In the genomic region with DNA sequence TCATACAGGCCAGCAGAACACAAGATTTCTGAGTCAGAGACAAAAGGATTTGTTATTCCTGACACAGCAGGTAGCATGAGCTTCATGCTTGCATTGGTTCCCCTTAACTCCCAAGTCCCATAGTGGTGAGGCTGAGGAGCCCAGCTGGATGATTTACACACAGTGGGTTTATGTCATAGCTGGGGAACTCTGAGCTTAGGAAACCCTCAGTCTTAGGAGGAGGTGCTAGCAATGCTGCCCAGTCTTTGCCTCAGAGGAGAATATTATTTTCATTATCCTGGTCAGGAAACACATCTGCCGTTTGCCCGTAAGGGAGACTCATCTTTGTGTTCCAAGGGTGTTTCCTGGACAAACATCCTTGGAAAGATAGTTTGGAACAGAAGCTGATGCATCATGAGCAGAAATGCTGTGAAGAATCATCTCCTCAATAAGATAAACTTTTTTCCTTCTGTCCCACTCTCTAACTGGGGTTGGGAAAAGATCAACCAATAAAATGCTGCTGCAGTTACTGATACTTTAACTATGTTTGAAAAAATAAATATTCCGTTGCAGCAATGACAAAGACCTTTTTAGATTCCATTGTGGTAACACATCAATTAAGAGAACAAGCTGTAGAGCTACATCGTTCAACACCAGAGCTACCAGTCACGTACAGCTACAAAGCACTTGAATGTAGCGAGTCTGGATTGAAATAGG, we compare ENCODE assay signal across 13 cellular contexts.
DNase-seq lines count a peak whose midpoint lies in the region; ATAC-seq and TF ChIP-seq lines count a peak whose summit lies in the region.
"Had no signal": no experiment of that assay in that cellular context is flagged by ENCODE, and none has a peak within 500 bp of the region (broad histone marks: within the 10 kb centered on the region; RNA-seq: fewer than 3 reads in every experiment).

No MANE protein-coding gene starts in this region.

- peak overlapping the region; percentile 45 for H3K4me3 Mint-ChIP-seq in chondrocyte (ENCODE audit: unreplicated experiment)
- H3K4me3 Mint-ChIP-seq: activated naive CD4-positive, alpha-beta T cell treated with anti-CD3 and anti-CD28 coated beads, Interleukin-2, amount 50 U/mL, for 24 hours had no signal

- ATAC-seq in left lung, result peak; percentile 44
- no peak for ATAC-seq in HG02623 (IDR thresholded peaks at IDR 0.05; ENCODE audit: unreplicated experiment)
- ATAC-seq in GM19324 (IDR thresholded peaks at IDR 0.05; ENCODE audit: low FRiP score, unreplicated experiment), result no peak

- no peaks in the 10 kb centered on the region for H3K9me3 Mint-ChIP-seq in chondrocyte (ENCODE audit: low read depth)
- H3K9me3 Mint-ChIP-seq: activated naive CD4-positive, alpha-beta T cell treated with anti-CD3 and anti-CD28 coated beads, Interleukin-2, amount 50 U/mL, for 24 hours had no signal

- TF ChIP-seq CTCF in AG09319 (IDR thresholded peaks at IDR 0.05; ENCODE audit: low read depth, low read length) (no peak), chondrocyte (IDR thresholded peaks at IDR 0.05) (no peak), left lung (IDR thresholded peaks at IDR 0.05) (no peak)

- intact Hi-C loops in left lung (cut with DNase I), result no loop called here

- no peaks in the 10 kb centered on the region for H3K27me3 Mint-ChIP-seq in chondrocyte (ENCODE audit: low read depth)
- H3K27me3 Mint-ChIP-seq: progenitor cell of endocrine pancreas had no signal

- H3K9me3 ChIP-seq in HUES48 (ENCODE audit: control insufficient read depth, insufficient read depth, low read length), result no peaks in the 10 kb centered on the region
- H3K9me3 ChIP-seq in left lung, result no peaks in the 10 kb centered on the region
- H3K9me3 ChIP-seq: Caco-2 had no signal

- H3K4me1 Mint-ChIP-seq in chondrocyte (ENCODE audit: low read depth), result peaks cover 57% of the 10 kb centered on the region
- H3K4me1 Mint-ChIP-seq: activated naive CD4-positive, alpha-beta T cell treated with anti-CD3 and anti-CD28 coated beads, Interleukin-2, amount 50 U/mL, for 24 hours had no signal

- H3K36me3 Mint-ChIP-seq in chondrocyte (ENCODE audit: low read depth), result peaks cover 9% of the 10 kb centered on the region
- H3K36me3 Mint-ChIP-seq: activated naive CD4-positive, alpha-beta T cell treated with anti-CD3 and anti-CD28 coated beads, Interleukin-2, amount 50 U/mL, for 24 hours had no signal

- H3K27ac Mint-ChIP-seq in chondrocyte (ENCODE audit: unreplicated experiment), result peak overlapping the region; percentile 87
- H3K27ac Mint-ChIP-seq: activated naive CD4-positive, alpha-beta T cell treated with anti-CD3 and anti-CD28 coated beads, Interleukin-2, amount 50 U/mL, for 24 hours; progenitor cell of endocrine pancreas had no signal

- no peak overlapping the region for H3K9ac ChIP-seq in HUES48 (ENCODE audit: low read depth, low read length)

- no peaks in the 10 kb centered on the region for H3K27me3 ChIP-seq in HUES48 (ENCODE audit: control insufficient read depth, insufficient read depth, low read length)
- H3K27me3 ChIP-seq in left lung, result no peaks in the 10 kb centered on the region

- H3K27ac ChIP-seq in HUES48 (ENCODE audit: low read depth, low read length) (peak overlapping the region; percentile 74), left lung (no peak overlapping the region)

- DNase-seq in AG09319 (ENCODE audit: extremely low read depth, low read depth) (peak; percentile 82), chondrocyte (ENCODE audit: low spot score) (no peak), left lung (no peak), NAMALWA (ENCODE audit: low spot score) (no peak), Kasumi-1 (lab: John Stamatoyannopoulos, UW) (no peak)
- DNase-seq: activated CD4-positive, alpha-beta T cell treated with anti-CD3 and anti-CD28 coated beads, Interleukin-2, amount 50 U/mL, for 4 hours; Caco-2; NCI-H2227 treated with DMSO at 0.1 percent for 48 hours had no signal

- H3K4me1 ChIP-seq in HUES48 (ENCODE audit: control insufficient read depth, insufficient read depth, low read length) (peaks cover 18% of the 10 kb centered on the region), left lung (no peaks in the 10 kb centered on the region)
- H3K4me1 ChIP-seq: Caco-2 had no signal

- H3K4me3 ChIP-seq in HUES48 (ENCODE audit: low read depth, low read length) (no peak overlapping the region), left lung (no peak overlapping the region)

- H3K36me3 ChIP-seq in HUES48 (ENCODE audit: control insufficient read depth, insufficient read depth, low read length), result no peaks in the 10 kb centered on the region
- no peaks in the 10 kb centered on the region for H3K36me3 ChIP-seq in left lung
